ENCODE assay signal across 15 cellular contexts in the genomic region with DNA sequence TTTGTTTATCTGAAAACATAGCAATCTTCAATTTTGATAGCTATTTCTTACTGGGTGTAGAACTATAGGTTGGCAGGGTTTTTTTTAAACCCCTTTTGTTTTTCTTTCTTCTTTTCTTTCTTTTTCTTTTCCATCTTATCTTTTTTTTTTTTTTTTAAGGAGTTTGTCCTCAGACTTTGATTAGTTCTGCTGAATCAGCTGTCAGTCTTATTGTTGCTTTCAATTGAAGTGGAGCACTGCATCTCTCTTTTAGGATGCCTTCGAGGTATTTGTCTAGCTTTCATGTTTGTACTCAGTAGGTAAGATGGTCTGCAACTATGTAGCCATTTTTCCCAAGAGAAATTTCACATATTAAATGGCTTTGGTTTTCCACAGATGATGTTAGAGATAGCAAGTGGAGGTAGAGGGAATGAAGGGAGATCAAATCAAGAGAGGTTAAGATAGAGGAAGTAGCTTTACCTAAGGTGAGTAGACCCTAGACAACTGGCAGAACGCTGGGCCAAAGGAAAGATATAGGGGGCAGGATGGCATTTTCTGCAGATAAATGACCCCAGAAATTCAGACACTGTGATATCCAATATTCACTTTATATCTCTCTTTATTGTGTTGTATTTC.
DNase-seq lines count a peak whose midpoint lies in the region; TF ChIP-seq lines count a peak whose summit lies in the region.
"Had no signal": no experiment of that assay in that cellular context is flagged by ENCODE, and none has a peak within 500 bp of the region (broad histone marks: within the 10 kb centered on the region; RNA-seq: fewer than 3 reads in every experiment).

No MANE protein-coding gene starts in this region.

- H3K27me3 ChIP-seq in neutrophil, result no peaks in the 10 kb centered on the region
- H3K27me3 ChIP-seq in SK-N-SH (ENCODE audit: insufficient read depth), result no peaks in the 10 kb centered on the region

- no peaks in the 10 kb centered on the region for H3K9me3 ChIP-seq in neutrophil
- no peaks in the 10 kb centered on the region for H3K9me3 ChIP-seq in SK-N-SH

- no peak overlapping the region for H2AFZ ChIP-seq in SK-N-SH (ENCODE audit: low read depth)

- no peak overlapping the region for H3K4me2 ChIP-seq in SK-N-SH

- TF ChIP-seq EP300 in SK-N-SH (IDR thresholded peaks at IDR 0.05; ENCODE audit: borderline replicate concordance in 1 of 2, low read depth in 1 of 2, low read length in 1 of 2), result no peak

- CTCF ChIA-PET in SK-N-SH (lab: Yijun Ruan, JAX), result interaction anchor here (1.1 to 3.1 kb wide), 6 partner anchors 14 to 355 kb away, joined by 3 to 12 read pairs (median 4); no protein-coding TSS in a partner anchor

- H3K27me3 Mint-ChIP-seq in CD14-positive monocyte (ENCODE audit: low read depth in 3 of 3) (peaks cover 2% of the 10 kb centered on the region in 3 donors), IgD-negative memory B cell (no peaks in the 10 kb centered on the region)
- H3K27me3 Mint-ChIP-seq: activated CD4-positive, alpha-beta T cell treated with anti-CD3 and anti-CD28 coated beads, Interleukin-2, amount 10 ng/mL, durations not matched to agents 24 days and 14 days had no signal

- H3K27ac Mint-ChIP-seq in CD14-positive monocyte, result peak overlapping the region in 6 of 7 donors; percentile 26 to 96 (median 86)
- peak overlapping the region; percentile 45 to 84 (median 54) for H3K27ac Mint-ChIP-seq in IgD-negative memory B cell

- H3K9ac ChIP-seq in SK-N-SH, result no peak overlapping the region

- H3K4me1 Mint-ChIP-seq in CD14-positive monocyte (peaks cover 80% of the 10 kb centered on the region), IgD-negative memory B cell (peaks cover 69 to 72% (median 72%) of the 10 kb centered on the region in 3 donors)

- no peaks in the 10 kb centered on the region for H3K9me2 ChIP-seq in SK-N-SH

- H3K27ac ChIP-seq in coronary artery, result peak overlapping the region in 1 of 2 donors; percentile 15
- peak overlapping the region; percentile 84 for H3K27ac ChIP-seq in neutrophil
- no peak overlapping the region for H3K27ac ChIP-seq in SK-N-SH (ENCODE audit: low read depth in 2 of 2, low read length in 1 of 2)

- POLR2A ChIA-PET in SK-N-SH (lab: Yijun Ruan, JAX), result no interaction called here

- H4K20me1 ChIP-seq in SK-N-SH (ENCODE audit: insufficient read depth), result no peaks in the 10 kb centered on the region

- H3K4me3 ChIP-seq in coronary artery (no peak overlapping the region), neutrophil (ENCODE audit: low read depth in 1 of 2, low read length in 1 of 2) (peak overlapping the region in 1 of 2 experiments; percentile 8), SK-N-SH (ENCODE audit: low read depth in 2 of 2, low read length in 1 of 2) (no peak overlapping the region)

- no peak for TF ChIP-seq RAD21 in SK-N-SH (IDR thresholded peaks at IDR 0.05; ENCODE audit: low read length)

- H3K4me1 ChIP-seq in neutrophil (ENCODE audit: control insufficient read depth in 1 of 2, insufficient read depth in 1 of 2, low read depth in 1 of 2, low read length in 1 of 2), result peaks cover 27 to 39% of the 10 kb centered on the region in 2 experiments
- peaks cover 0 to 13% of the 10 kb centered on the region in 2 experiments; a peak in 2 of 4 replicates for H3K4me1 ChIP-seq in SK-N-SH (ENCODE audit: control insufficient read depth in 1 of 2, insufficient read depth in 2 of 2, low read depth in 1 of 2, low read length in 1 of 2)

- intact Hi-C loops in CD14-positive monocyte (cut with micrococcal nuclease), result loop anchor here (10.0 kb wide), 2 partner anchors 89 to 199 kb away; no protein-coding TSS in a partner anchor
- intact Hi-C loops in posterior cingulate gyrus (cut with DNase I), result no loop called here

- 77% methylated on average over 2 of the region's 2 CpGs for WGBS in SK-N-SH (ENCODE audit: low lambda C conversion rate)

- H3K4me3 Mint-ChIP-seq in CD14-positive monocyte (no peak overlapping the region), IgD-negative memory B cell (peak overlapping the region in 2 of 4 donors; percentile 67 to 68)

- H3K36me3 Mint-ChIP-seq in CD14-positive monocyte, result peaks cover 0 to 6% of the 10 kb centered on the region in 2 donors
- H3K36me3 Mint-ChIP-seq in IgD-negative memory B cell, result no peaks in the 10 kb centered on the region

- H3K9me3 Mint-ChIP-seq in CD14-positive monocyte (peaks cover 0 to 2% (median 0%) of the 10 kb centered on the region in 7 donors), IgD-negative memory B cell (no peaks in the 10 kb centered on the region)
- H3K9me3 Mint-ChIP-seq: activated CD4-positive, alpha-beta T cell treated with anti-CD3 and anti-CD28 coated beads, Interleukin-2, amount 10 ng/mL, durations not matched to agents 24 days and 14 days had no signal

- H3F3A ChIP-seq in SK-N-SH (replicated peaks; ENCODE audit: insufficient read depth), result peaks cover 6% of the 10 kb centered on the region

- no peaks in the 10 kb centered on the region for H3K79me2 ChIP-seq in SK-N-SH (ENCODE audit: insufficient read depth)

- TF ChIP-seq CTCF in CD14-positive monocyte (IDR thresholded peaks at IDR 0.05) (no peak), coronary artery (IDR thresholded peaks at IDR 0.05) (no peak), neutrophil (IDR thresholded peaks at IDR 0.05) (no peak), SK-N-SH (IDR thresholded peaks at IDR 0.05) (no peak)

- H3K36me3 ChIP-seq in neutrophil (no peaks in the 10 kb centered on the region), SK-N-SH (replicated peaks in 1 of 2; ENCODE audit: control insufficient read depth in 1 of 2, insufficient read depth in 2 of 2, low read length in 1 of 2) (no peaks in the 10 kb centered on the region)

- DNase-seq in CD14-positive monocyte (ENCODE audit: low spot score), result no peak
- peak; percentile 11 for DNase-seq in coronary artery (ENCODE audit: low spot score)
- no peak for DNase-seq in SK-N-SH
- DNase-seq in AML-193 (lab: John Stamatoyannopoulos, UW), result no peak
- no peak for DNase-seq in GM19238 (ENCODE audit: insufficient read length, low spot score)
- no peak for DNase-seq in posterior cingulate gyrus
- DNase-seq: activated CD4-positive, alpha-beta T cell treated with anti-CD3 and anti-CD28 coated beads, Interleukin-2, amount 10 ng/mL, durations not matched to agents 24 days and 14 days; foreskin fibroblast; left colon; NCI-H748 treated with DMSO at 0.1 percent for 48 hours; PC-3; small intestine; stimulated activated CD4-positive, alpha-beta T cell treated with anti-CD3 and anti-CD28 coated beads, Interleukin-4, amount 100 ng/mL, for 4 hours had no signal

TF ChIP-seq in SK-N-SH, 30 proteins besides CTCF, POLR2A, EP300 and RAD21:
- TF ChIP-seq, protein P1, sequence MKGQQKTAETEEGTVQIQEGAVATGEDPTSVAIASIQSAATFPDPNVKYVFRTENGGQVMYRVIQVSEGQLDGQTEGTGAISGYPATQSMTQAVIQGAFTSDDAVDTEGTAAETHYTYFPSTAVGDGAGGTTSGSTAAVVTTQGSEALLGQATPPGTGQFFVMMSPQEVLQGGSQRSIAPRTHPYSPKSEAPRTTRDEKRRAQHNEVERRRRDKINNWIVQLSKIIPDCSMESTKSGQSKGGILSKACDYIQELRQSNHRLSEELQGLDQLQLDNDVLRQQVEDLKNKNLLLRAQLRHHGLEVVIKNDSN (IDR thresholded peaks at IDR 0.05; ENCODE audit: borderline replicate concordance, low read depth), result no peak
- TF ChIP-seq, protein P2, sequence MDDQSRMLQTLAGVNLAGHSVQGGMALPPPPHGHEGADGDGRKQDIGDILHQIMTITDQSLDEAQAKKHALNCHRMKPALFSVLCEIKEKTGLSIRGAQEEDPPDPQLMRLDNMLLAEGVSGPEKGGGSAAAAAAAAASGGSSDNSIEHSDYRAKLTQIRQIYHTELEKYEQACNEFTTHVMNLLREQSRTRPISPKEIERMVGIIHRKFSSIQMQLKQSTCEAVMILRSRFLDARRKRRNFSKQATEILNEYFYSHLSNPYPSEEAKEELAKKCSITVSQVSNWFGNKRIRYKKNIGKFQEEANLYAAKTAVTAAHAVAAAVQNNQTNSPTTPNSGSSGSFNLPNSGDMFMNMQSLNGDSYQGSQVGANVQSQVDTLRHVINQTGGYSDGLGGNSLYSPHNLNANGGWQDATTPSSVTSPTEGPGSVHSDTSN (IDR thresholded peaks at IDR 0.05), result no peak
- TF ChIP-seq FOSL2 (IDR thresholded peaks at IDR 0.05; ENCODE audit: borderline replicate concordance, low read depth) (no peak), NFIC (IDR thresholded peaks at IDR 0.05; ENCODE audit: borderline replicate concordance) (no peak), TEAD4 (IDR thresholded peaks at IDR 0.05; ENCODE audit: borderline replicate concordance, insufficient read depth) (no peak), ZBTB33 (IDR thresholded peaks at IDR 0.05; ENCODE audit: borderline replicate concordance, low read depth) (no peak), YY1 (IDR thresholded peaks at IDR 0.05; ENCODE audit: low read depth) (no peak), POLR2AphosphoS5 (IDR thresholded peaks at IDR 0.05; ENCODE audit: low read depth, low read length) (no peak)
- TF ChIP-seq, protein P3, sequence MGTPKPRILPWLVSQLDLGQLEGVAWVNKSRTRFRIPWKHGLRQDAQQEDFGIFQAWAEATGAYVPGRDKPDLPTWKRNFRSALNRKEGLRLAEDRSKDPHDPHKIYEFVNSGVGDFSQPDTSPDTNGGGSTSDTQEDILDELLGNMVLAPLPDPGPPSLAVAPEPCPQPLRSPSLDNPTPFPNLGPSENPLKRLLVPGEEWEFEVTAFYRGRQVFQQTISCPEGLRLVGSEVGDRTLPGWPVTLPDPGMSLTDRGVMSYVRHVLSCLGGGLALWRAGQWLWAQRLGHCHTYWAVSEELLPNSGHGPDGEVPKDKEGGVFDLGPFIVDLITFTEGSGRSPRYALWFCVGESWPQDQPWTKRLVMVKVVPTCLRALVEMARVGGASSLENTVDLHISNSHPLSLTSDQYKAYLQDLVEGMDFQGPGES (IDR thresholded peaks at IDR 0.05; ENCODE audit: low read depth, low read length), result no peak
